Comparison of ENCODE assay signal across 22 cellular contexts in genomic region chr9:84736076-84736475, GRCh38.
"Had no signal": no experiment of that assay in that cellular context is flagged by ENCODE, and none has a peak within 500 bp of the region (broad histone marks: within the 10 kb centered on the region; RNA-seq: fewer than 3 reads in every experiment).

No MANE protein-coding gene starts in this region.

- ATAC-seq: activated T-cell treated with anti-CD3 and anti-CD28 coated beads, Interleukin-2, amount 50 U/mL, for 72 hours; left colon; lower lobe of right lung; mucosa of descending colon; psoas muscle; right lobe of liver; stimulated activated effector memory CD8-positive, alpha-beta T cell treated with anti-CD3 and anti-CD28 coated beads, Interleukin-12 subunit alpha, Interleukin-12 subunit beta, amount 100 ng/mL, for 72 hours; T-helper 17 cell had no signal

- DNase-seq: activated CD4-positive, alpha-beta T cell treated with anti-CD3 and anti-CD28 coated beads, Interleukin-2, amount 50 U/mL, for 1 hour; activated CD4-positive, CD25-positive, alpha-beta regulatory T cell treated with anti-CD3 and anti-CD28 coated beads, Interleukin-2, amount 50 U/mL, for 72 hours; activated effector memory CD4-positive, alpha-beta T cell treated with anti-CD3 and anti-CD28 coated beads, Interleukin-2, amount 50 U/mL, for 16 hours; activated T-cell treated with anti-CD3 and anti-CD28 coated beads, Interleukin-2, amount 50 U/mL, for 72 hours; dermis blood vessel endothelial cell; effector memory CD4-positive, alpha-beta T cell; esophagus squamous epithelium; left colon; lower lobe of right lung; mucosa of descending colon; naive B cell; psoas muscle; right lobe of liver; small intestine; stimulated activated CD4-positive, alpha-beta T cell treated with anti-CD3 and anti-CD28 coated beads, Interleukin-4, amount 100 ng/mL, for 24 hours; stomach; T-helper 17 cell had no signal

- H3K9ac ChIP-seq: neural progenitor cell had no signal

- H3K36me3 ChIP-seq: ascending aorta, cardiac muscle cell, esophagus squamous epithelium, lower lobe of right lung, neural progenitor cell, right lobe of liver, stomach had no signal

- H3K4me1 ChIP-seq: ascending aorta, esophagus squamous epithelium, lower lobe of right lung, psoas muscle, right lobe of liver, stomach had no signal

- H3K27me3 ChIP-seq: ascending aorta, cardiac muscle cell, esophagus squamous epithelium, neural progenitor cell, right lobe of liver had no signal

- H3K9me3 ChIP-seq: ascending aorta, esophagus squamous epithelium, lower lobe of right lung, mucosa of descending colon, psoas muscle, right lobe of liver, stomach had no signal

- H3K27ac ChIP-seq: ascending aorta, cardiac muscle cell, esophagus squamous epithelium, lower lobe of right lung, neural progenitor cell, psoas muscle, right lobe of liver, stomach, VCaP had no signal

- H3K4me2 ChIP-seq: neural progenitor cell had no signal

- H3K4me3 ChIP-seq: ascending aorta, cardiac muscle cell, esophagus squamous epithelium, lower lobe of right lung, mucosa of descending colon, neural progenitor cell, psoas muscle, right lobe of liver, stomach had no signal

- H2AFZ ChIP-seq: neural progenitor cell had no signal
